ENCODE assay signal across 19 cellular contexts in genomic region chr7:106117767-106118544, GRCh38. TPM values are rescaled to one million over a fixed set of nuclear protein-coding genes. Genes with fewer than 3 reads are reported as not detected.
DNase-seq lines count a peak whose midpoint lies in the region; ATAC-seq, FAIRE-seq and TF ChIP-seq lines count a peak whose summit lies in the region.
"Had no signal": no experiment of that assay in that cellular context is flagged by ENCODE, and none has a peak within 500 bp of the region (broad histone marks: within the 10 kb centered on the region; RNA-seq: fewer than 3 reads in every experiment).

No MANE protein-coding gene starts in this region.

- TF ChIP-seq CTCF in DOHH2 (IDR thresholded peaks at IDR 0.05; ENCODE audit: low read depth, low read length, poor library complexity, severe bottlenecking) (no peak), K562 (IDR thresholded peaks at IDR 0.05 in 2 of 3, conservative IDR thresholded peaks at IDR 0.05 in 1 of 3; ENCODE audit: insufficient read depth in 2 of 3, low read depth in 1 of 3, low read length in 3 of 3) (no peak), right atrium auricular region (IDR thresholded peaks at IDR 0.05) (no peak), retinal pigment epithelial cell (conservative IDR thresholded peaks at IDR 0.05; ENCODE audit: low read depth, low read length) (no peak)

- ATAC-seq in K562 (no peak), GM19397 (IDR thresholded peaks at IDR 0.05; ENCODE audit: unreplicated experiment) (no peak), HG02588 (IDR thresholded peaks at IDR 0.05; ENCODE audit: unreplicated experiment) (no peak)

- BruUV-seq in K562 (replicated peaks; lab: Mats Ljungman, UMichigan): no TSS peak

- no peak overlapping the region for H3K9ac ChIP-seq in K562 (ENCODE audit: insufficient read depth in 1 of 2, low read depth in 2 of 2, low read length in 2 of 2)

- DNase-seq in K562 (ENCODE audit: extremely low read depth in 1 of 4, low spot score in 3 of 4) (no peak), right atrium auricular region (ENCODE audit: low spot score) (no peak), retinal pigment epithelial cell (ENCODE audit: low read depth) (peak; percentile 49), SHP77 (lab: John Stamatoyannopoulos, UW) (no peak), NCI-H2029 (lab: John Stamatoyannopoulos, UW) (no peak)
- DNase-seq: Caco-2, DMS53, HCEC 1CT, NCI-H1092, NCI-H1694, NCI-H446 treated with DMSO at 0.1 percent for 48 hours, NCI-H82 had no signal

- H3K4me2 ChIP-seq in DOHH2 (ENCODE audit: low read length) (peak overlapping the region; percentile 86), K562 (ENCODE audit: insufficient read depth, low read length) (no peak overlapping the region)

- H3K9me3 ChIP-seq in DOHH2 (ENCODE audit: control insufficient read depth, insufficient read depth, low read length): no peaks in the 10 kb centered on the region
- peaks cover 4% of the 10 kb centered on the region; the same call in 1 of the 2 replicates for H3K9me3 ChIP-seq in K562 (replicated peaks; ENCODE audit: control insufficient read depth, insufficient read depth, low read depth, low read length)
- H3K9me3 ChIP-seq in right atrium auricular region: no peaks in the 10 kb centered on the region
- H3K9me3 ChIP-seq: Caco-2 had no signal

- no peak for TF ChIP-seq RAD21 in K562 (CRISPR knock-in tag; conservative IDR thresholded peaks at IDR 0.05 in 1 of 2, IDR thresholded peaks at IDR 0.05 in 1 of 2)

- no peak for TF ChIP-seq POLR2A in K562 (conservative IDR thresholded peaks at IDR 0.05)

- peaks cover 3% of the 10 kb centered on the region; the same call in 1 of the 2 replicates for H3K36me3 ChIP-seq in DOHH2 (ENCODE audit: control insufficient read depth, low read length)
- no peaks in the 10 kb centered on the region for H3K36me3 ChIP-seq in K562 (ENCODE audit: control insufficient read depth, insufficient read depth, low read length)
- no peaks in the 10 kb centered on the region for H3K36me3 ChIP-seq in right atrium auricular region

- H3K4me1 ChIP-seq in DOHH2 (ENCODE audit: control insufficient read depth, low read length): peaks cover 82% of the 10 kb centered on the region
- H3K4me1 ChIP-seq in K562 (replicated peaks in 1 of 2; ENCODE audit: control insufficient read depth in 2 of 2, insufficient read depth in 2 of 2, low read length in 2 of 2): peaks cover 3 to 4% of the 10 kb centered on the region in 2 experiments; a peak in 4 of 5 replicates
- H3K4me1 ChIP-seq in right atrium auricular region: peaks cover 0 to 34% of the 10 kb centered on the region in 2 donors

- H3K79me2 ChIP-seq in DOHH2 (ENCODE audit: control insufficient read depth, low read length): peaks cover 9% of the 10 kb centered on the region
- H3K79me2 ChIP-seq in K562 (ENCODE audit: control insufficient read depth, insufficient read depth, low read length): no peaks in the 10 kb centered on the region

- H3K9me2 ChIP-seq in DOHH2 (replicated peaks; ENCODE audit: control insufficient read depth, low read length): no peaks in the 10 kb centered on the region

- H3K27ac ChIP-seq in DOHH2 (ENCODE audit: low read depth, low read length): 0 out of 2 replicates have a peak overlapping the region, but pooled peaks have one; percentile 79
- no peak overlapping the region for H3K27ac ChIP-seq in K562 (ENCODE audit: extremely low read depth, low read depth, low read length)
- peak overlapping the region; percentile 68 to 75 for H3K27ac ChIP-seq in right atrium auricular region
- H3K27ac ChIP-seq: C4-2B had no signal

- H3K27me3 ChIP-seq in DOHH2 (ENCODE audit: control insufficient read depth, low read length): no peaks in the 10 kb centered on the region
- no peaks in the 10 kb centered on the region for H3K27me3 ChIP-seq in K562 (ENCODE audit: control insufficient read depth in 2 of 2, insufficient read depth in 2 of 2, low read length in 2 of 2)
- no peaks in the 10 kb centered on the region for H3K27me3 ChIP-seq in right atrium auricular region

- 47% methylated on average over 9 of the region's 9 CpGs for WGBS in K562 (ENCODE audit: insufficient coverage, low coverage, missing lambda C conversion rate)

- H3K4me3 ChIP-seq in DOHH2 (ENCODE audit: low read length) (no peak overlapping the region), K562 (no peak overlapping the region), right atrium auricular region (no peak overlapping the region), retinal pigment epithelial cell (ENCODE audit: low read length) (no peak overlapping the region)

- no peak for TF ChIP-seq EP300 in K562 (IDR thresholded peaks at IDR 0.05; ENCODE audit: low read length)

- in situ Hi-C loops in K562 (cut with MboI): no loop called here

- no peak for FAIRE-seq in K562 (lab: Jason Lieb, UNC)
- FAIRE-seq: A204.1, HTR-8/SVneo, RCC 7860 had no signal

- H3F3A ChIP-seq in DOHH2 (ENCODE audit: control insufficient read depth, insufficient read depth): peaks cover 27% of the 10 kb centered on the region

- no peak overlapping the region for H2AFZ ChIP-seq in K562 (ENCODE audit: low read depth, low read length)

- CTCF ChIA-PET in K562 (lab: Yijun Ruan, JAX; ENCODE audit: low intra/inter-chr PET ratio): no interaction called here

- H4K20me1 ChIP-seq in DOHH2 (ENCODE audit: control insufficient read depth, insufficient read depth, low read depth, low read length) (no peaks in the 10 kb centered on the region), K562 (replicated peaks; ENCODE audit: control insufficient read depth, insufficient read depth, low read length) (no peaks in the 10 kb centered on the region)

- intact Hi-C loops in K562 (cut with micrococcal nuclease): loop anchor here (10.0 kb wide), 1 partner anchor 867 kb away; no protein-coding TSS in a partner anchor

- no peaks in the 10 kb centered on the region for H3K9me1 ChIP-seq in K562 (ENCODE audit: control insufficient read depth, insufficient read depth, low read length)

- POLR2A ChIA-PET in K562 (lab: Yijun Ruan, JAX): interaction anchor here (1.0 to 1.7 kb wide), 2 partner anchors 26 to 37 kb away, joined by 3 to 7 read pairs; no protein-coding TSS in a partner anchor

TF ChIP-seq in K562, 482 proteins besides CTCF, POLR2A, EP300 and RAD21 (continues in another document):
- no peak for TF ChIP-seq PURB (CRISPR knock-in tag; IDR thresholded peaks at IDR 0.05; ENCODE audit: low read depth)
- no peak for TF ChIP-seq HEY1 (CRISPR knock-in tag; IDR thresholded peaks at IDR 0.05; ENCODE audit: borderline replicate concordance)
- no peak for TF ChIP-seq ETV5 (CRISPR knock-in tag; IDR thresholded peaks at IDR 0.05; ENCODE audit: low read depth)
- TF ChIP-seq ZFPM2 (CRISPR knock-in tag; IDR thresholded peaks at IDR 0.05): 0 out of 2 replicates have a peak, but pooled peaks have one; percentile 55
- peak; percentile 94 for TF ChIP-seq FOXJ2 (tag; IDR thresholded peaks at IDR 0.05)
- TF ChIP-seq BRF2 (IDR thresholded peaks at IDR 0.05; ENCODE audit: borderline replicate concordance, insufficient read depth, insufficient read length): no peak
- no peak for TF ChIP-seq FOXP4 (CRISPR knock-in tag; IDR thresholded peaks at IDR 0.05; ENCODE audit: borderline replicate concordance)

RNA-seq across cellular contexts. Expression of gene SYPL1, which starts 5.8 kb away (rescaled TPM):
- 58.3 and 92.7 TPM in 2 replicates for total RNA-seq in K562 (2011; cell fraction: chromatin; rRNA removed; ENCODE audit: low replicate concordance)
- total RNA-seq in K562 (2011; cell fraction: nucleolus; rRNA removed): 54.4 and 68.0 TPM in 2 replicates
- total RNA-seq in K562 (2011; cell fraction: nucleoplasm; rRNA removed): 90.3 and 115 TPM in 2 replicates
- total RNA-seq in K562 (2014; rRNA removed): 23.8 and 25.5 TPM in 2 replicates
- total RNA-seq in K562 (2014; rRNA removed; fragmentation: Illumina TruSeq; extraction: Trizol): 51.3 and 58.3 TPM in 2 replicates
- total RNA-seq in K562 (2015; rRNA removed; fragmentation: Illumina TruSeq; extraction: Trizol): 45.0 and 47.8 TPM in 2 replicates
- total RNA-seq in K562 (2021): 70.2 and 73.4 TPM in 2 replicates
- 71.7 and 100 TPM in 2 replicates for polyA plus RNA-seq in K562 (2011; rRNA removed)
- polyA plus RNA-seq in K562 (2011; cell fraction: cytosol; rRNA removed): 41.5 and 68.5 TPM in 2 replicates
- polyA plus RNA-seq in K562 (2011; cell fraction: nucleus; rRNA removed): 15.7 and 22.1 TPM in 2 replicates
- 94.6 and 111 TPM in 2 replicates for polyA plus RNA-seq in K562 (2012)
- polyA plus RNA-seq in K562 (2014; fragmentation: Illumina TruSeq; extraction: Trizol): 71.9 and 81.5 TPM in 2 replicates
- 100 to 1,000 TPM; 171 to 214 TPM for polyA plus RNA-seq in K562 (2014; fragmentation: Nextera tagmentation; extraction: Ambion mirVana)
- 53.5 and 54.1 TPM in 2 replicates for polyA plus RNA-seq in K562 (2014; rRNA removed)
- 68.6 and 85.2 TPM in 2 replicates for polyA minus RNA-seq in K562 (2011; rRNA and poly(A)+ RNA removed)
- polyA minus RNA-seq in K562 (2011; cell fraction: cytosol; rRNA and poly(A)+ RNA removed): 27.0 and 38.1 TPM in 2 replicates
- 14.4 and 20.3 TPM in 2 replicates for polyA minus RNA-seq in K562 (2011; cell fraction: nucleus; rRNA and poly(A)+ RNA removed)
- 10 to 100 TPM; 68.5 to 89.1 TPM for total RNA-seq in right atrium auricular region
